In the genomic region with DNA sequence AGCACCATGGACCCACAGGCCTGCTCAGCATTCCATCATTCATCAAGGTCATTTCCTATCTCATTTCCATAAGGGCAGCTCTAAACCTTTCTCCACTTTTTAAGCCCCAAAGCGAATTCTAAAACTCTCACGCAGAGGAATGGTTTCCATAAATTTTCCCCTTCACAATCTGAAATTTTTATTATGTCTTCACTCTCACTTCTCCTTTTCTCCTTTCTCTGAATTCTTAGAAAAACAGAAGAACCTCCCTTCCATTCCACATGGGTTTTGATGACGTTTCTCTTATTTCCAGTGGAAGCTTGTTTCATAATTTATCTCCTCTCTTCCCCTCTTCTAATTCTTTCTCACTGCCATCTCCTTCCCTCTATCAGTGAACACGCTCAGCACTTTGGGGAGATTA, we compare ENCODE assay signal across 18 cellular contexts.
DNase-seq lines count a peak whose midpoint lies in the region; FAIRE-seq and TF ChIP-seq lines count a peak whose summit lies in the region.
"Had no signal": no experiment of that assay in that cellular context is flagged by ENCODE, and none has a peak within 500 bp of the region (broad histone marks: within the 10 kb centered on the region; RNA-seq: fewer than 3 reads in every experiment).

No MANE protein-coding gene starts in this region.

- CTCF ChIA-PET in HEK293 (lab: Yijun Ruan, JAX): no interaction called here

- TF ChIP-seq POLR2A in ovary (IDR thresholded peaks at IDR 0.05): no peak

- TF ChIP-seq EP300 in ovary (IDR thresholded peaks at IDR 0.05): no peak

- no peak overlapping the region for H3K27ac ChIP-seq in HEK293 (ENCODE audit: extremely low read depth, low read depth, low read length)
- H3K27ac ChIP-seq in astrocyte (ENCODE audit: low read depth, low read length): no peak overlapping the region
- H3K27ac ChIP-seq in ovary: no peak overlapping the region
- H3K27ac ChIP-seq: suprapubic skin had no signal

- DNase-seq in OCI-M1 (lab: John Stamatoyannopoulos, UW) (peak; percentile 62), astrocyte (ENCODE audit: low read depth) (no peak), progenitor cell of endocrine pancreas (ENCODE audit: low spot score, unreplicated experiment) (no peak), ovary (no peak), NCI-H187 (lab: John Stamatoyannopoulos, UW) (no peak), RKO (ENCODE audit: low spot score) (no peak)
- DNase-seq: activated CD4-positive, alpha-beta T cell treated with anti-CD3 and anti-CD28 coated beads, Interleukin-2, amount 10 ng/mL, durations not matched to agents 7 days and 5 days; activated naive CD4-positive, alpha-beta T cell treated with anti-CD3 and anti-CD28 coated beads for 36 hours; C1 segment of cervical spinal cord; DMS153; kidney glomerular epithelial cell; NCI-H187 treated with DMSO at 0.1 percent for 48 hours; NCI-H226; SHP77 treated with DMSO at 0.1 percent for 48 hours; stimulated activated CD4-positive, alpha-beta T cell treated with anti-CD3 and anti-CD28 coated beads, Interleukin-12 subunit alpha, Interleukin-12 subunit beta, amount 100 ng/mL, for 4 hours had no signal

- POLR2A ChIA-PET in HEK293 (lab: Yijun Ruan, JAX): no interaction called here

- peaks cover 50% of the 10 kb centered on the region for H3K79me2 ChIP-seq in astrocyte (ENCODE audit: insufficient read depth, low read length)

- H3K36me3 ChIP-seq in HEK293 (ENCODE audit: control insufficient read depth in 2 of 2, insufficient read depth in 1 of 2, low read length in 2 of 2): no peaks in the 10 kb centered on the region
- no peaks in the 10 kb centered on the region for H3K36me3 ChIP-seq in astrocyte (ENCODE audit: insufficient read depth, low read length)
- H3K36me3 ChIP-seq in ovary: no peaks in the 10 kb centered on the region
- H3K36me3 ChIP-seq: ascending aorta, suprapubic skin had no signal

- H3K27ac Mint-ChIP-seq in astrocyte (ENCODE audit: unreplicated experiment): peak overlapping the region; percentile 66
- H3K27ac Mint-ChIP-seq in progenitor cell of endocrine pancreas: peak overlapping the region; percentile 50
- H3K27ac Mint-ChIP-seq: activated CD4-positive, alpha-beta T cell treated with anti-CD3 and anti-CD28 coated beads, Interleukin-2, amount 10 ng/mL, durations not matched to agents 7 days and 5 days; activated naive CD4-positive, alpha-beta T cell treated with anti-CD3 and anti-CD28 coated beads for 36 hours had no signal

- peaks cover 64% of the 10 kb centered on the region for H3K4me1 Mint-ChIP-seq in astrocyte (ENCODE audit: low read depth, unreplicated experiment)
- peaks cover 47% of the 10 kb centered on the region for H3K4me1 Mint-ChIP-seq in progenitor cell of endocrine pancreas (ENCODE audit: low read depth)

- no peaks in the 10 kb centered on the region for H3K27me3 ChIP-seq in astrocyte (ENCODE audit: insufficient read depth, low read length)
- no peaks in the 10 kb centered on the region for H3K27me3 ChIP-seq in ovary
- H3K27me3 ChIP-seq: ascending aorta, suprapubic skin had no signal

- H4K20me1 ChIP-seq in astrocyte (ENCODE audit: insufficient read depth, low read length): no peaks in the 10 kb centered on the region

- no peaks in the 10 kb centered on the region for H3K9me3 ChIP-seq in HEK293 (ENCODE audit: control insufficient read depth, insufficient read depth, low read depth, low read length)
- no peaks in the 10 kb centered on the region for H3K9me3 ChIP-seq in astrocyte (ENCODE audit: insufficient read depth, low read depth, low read length)
- no peaks in the 10 kb centered on the region for H3K9me3 ChIP-seq in ovary
- H3K9me3 ChIP-seq: ascending aorta, suprapubic skin had no signal

- no peak overlapping the region for H2AFZ ChIP-seq in astrocyte (ENCODE audit: low read depth, low read length)

- H3K4me3 ChIP-seq in HEK293 (ENCODE audit: low read depth, low read length) (no peak overlapping the region), astrocyte (ENCODE audit: insufficient read depth, low read depth, low read length) (no peak overlapping the region), ovary (no peak overlapping the region)
- H3K4me3 ChIP-seq: ascending aorta, suprapubic skin had no signal

- no peak overlapping the region for H3K9ac ChIP-seq in astrocyte (ENCODE audit: low read length)

- H3K4me1 ChIP-seq in HEK293 (ENCODE audit: control insufficient read depth, insufficient read depth, low read length): peaks cover 6% of the 10 kb centered on the region; the same call in 1 of the 2 replicates
- peaks cover 48% of the 10 kb centered on the region for H3K4me1 ChIP-seq in astrocyte (ENCODE audit: insufficient read depth, low read length)
- peaks cover 4% of the 10 kb centered on the region for H3K4me1 ChIP-seq in ovary (ENCODE audit: insufficient read depth)

- 67 to 89% (median 80%) methylated on average over 4 of the region's 4 CpGs for WGBS in ovary, 3 donors

- no peak for FAIRE-seq in astrocyte (lab: Jason Lieb, UNC)

- intact Hi-C loops in ovary (cut with DNase I): no loop called here

- H3K9me3 Mint-ChIP-seq in astrocyte (ENCODE audit: unreplicated experiment) (no peaks in the 10 kb centered on the region), progenitor cell of endocrine pancreas (ENCODE audit: low read depth) (peaks cover 2% of the 10 kb centered on the region)
- H3K9me3 Mint-ChIP-seq: activated CD4-positive, alpha-beta T cell treated with anti-CD3 and anti-CD28 coated beads, Interleukin-2, amount 10 ng/mL, durations not matched to agents 7 days and 5 days; activated naive CD4-positive, alpha-beta T cell treated with anti-CD3 and anti-CD28 coated beads for 36 hours had no signal

- no peak overlapping the region for H3K4me2 ChIP-seq in astrocyte (ENCODE audit: low read length)

- H3K27me3 Mint-ChIP-seq in astrocyte (ENCODE audit: low read depth, unreplicated experiment): no peaks in the 10 kb centered on the region
- H3K27me3 Mint-ChIP-seq in progenitor cell of endocrine pancreas: no peaks in the 10 kb centered on the region
- H3K27me3 Mint-ChIP-seq: activated CD4-positive, alpha-beta T cell treated with anti-CD3 and anti-CD28 coated beads, Interleukin-2, amount 10 ng/mL, durations not matched to agents 7 days and 5 days had no signal

- H3K36me3 Mint-ChIP-seq in astrocyte (ENCODE audit: low read depth, unreplicated experiment) (peaks cover 31% of the 10 kb centered on the region), progenitor cell of endocrine pancreas (ENCODE audit: insufficient read depth) (peaks cover 37% of the 10 kb centered on the region)

- H3K4me3 Mint-ChIP-seq in astrocyte (ENCODE audit: unreplicated experiment) (no peak overlapping the region), progenitor cell of endocrine pancreas (ENCODE audit: low read depth) (no peak overlapping the region)
- H3K4me3 Mint-ChIP-seq: activated CD4-positive, alpha-beta T cell treated with anti-CD3 and anti-CD28 coated beads, Interleukin-2, amount 10 ng/mL, durations not matched to agents 7 days and 5 days; activated naive CD4-positive, alpha-beta T cell treated with anti-CD3 and anti-CD28 coated beads for 36 hours had no signal

- TF ChIP-seq CTCF in HEK293 (tag by site-specific recombination; IDR thresholded peaks at IDR 0.05): no peak
- no peak for TF ChIP-seq CTCF in astrocyte (IDR thresholded peaks at IDR 0.05; ENCODE audit: insufficient read depth, low read depth, low read length)
- no peak for TF ChIP-seq CTCF in progenitor cell of endocrine pancreas (IDR thresholded peaks at IDR 0.05; ENCODE audit: unreplicated experiment)
- TF ChIP-seq CTCF in ovary (IDR thresholded peaks at IDR 0.05): no peak

TF ChIP-seq in HEK293, 187 proteins besides CTCF, POLR2A, EP300 and RAD21:
- peak; percentile 36; the same call in 1 of the 2 replicates for TF ChIP-seq PRDM1 (tag by site-specific recombination; IDR thresholded peaks at IDR 0.05)
- TF ChIP-seq, protein P1, sequence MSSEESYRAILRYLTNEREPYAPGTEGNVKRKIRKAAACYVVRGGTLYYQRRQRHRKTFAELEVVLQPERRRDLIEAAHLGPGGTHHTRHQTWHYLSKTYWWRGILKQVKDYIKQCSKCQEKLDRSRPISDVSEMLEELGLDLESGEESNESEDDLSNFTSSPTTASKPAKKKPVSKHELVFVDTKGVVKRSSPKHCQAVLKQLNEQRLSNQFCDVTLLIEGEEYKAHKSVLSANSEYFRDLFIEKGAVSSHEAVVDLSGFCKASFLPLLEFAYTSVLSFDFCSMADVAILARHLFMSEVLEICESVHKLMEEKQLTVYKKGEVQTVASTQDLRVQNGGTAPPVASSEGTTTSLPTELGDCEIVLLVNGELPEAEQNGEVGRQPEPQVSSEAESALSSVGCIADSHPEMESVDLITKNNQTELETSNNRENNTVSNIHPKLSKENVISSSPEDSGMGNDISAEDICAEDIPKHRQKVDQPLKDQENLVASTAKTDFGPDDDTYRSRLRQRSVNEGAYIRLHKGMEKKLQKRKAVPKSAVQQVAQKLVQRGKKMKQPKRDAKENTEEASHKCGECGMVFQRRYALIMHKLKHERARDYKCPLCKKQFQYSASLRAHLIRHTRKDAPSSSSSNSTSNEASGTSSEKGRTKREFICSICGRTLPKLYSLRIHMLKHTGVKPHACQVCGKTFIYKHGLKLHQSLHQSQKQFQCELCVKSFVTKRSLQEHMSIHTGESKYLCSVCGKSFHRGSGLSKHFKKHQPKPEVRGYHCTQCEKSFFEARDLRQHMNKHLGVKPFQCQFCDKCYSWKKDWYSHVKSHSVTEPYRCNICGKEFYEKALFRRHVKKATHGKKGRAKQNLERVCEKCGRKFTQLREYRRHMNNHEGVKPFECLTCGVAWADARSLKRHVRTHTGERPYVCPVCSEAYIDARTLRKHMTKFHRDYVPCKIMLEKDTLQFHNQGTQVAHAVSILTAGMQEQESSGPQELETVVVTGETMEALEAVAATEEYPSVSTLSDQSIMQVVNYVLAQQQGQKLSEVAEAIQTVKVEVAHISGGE (tag by site-specific recombination; conservative IDR thresholded peaks at IDR 0.05; ENCODE audit: low read depth): no peak
